14 cellular contexts compared by ENCODE assay signal in genomic region chr7:76997381-76998262, GRCh38. TPM values are rescaled to one million over a fixed set of nuclear protein-coding genes. Genes with fewer than 3 reads are reported as not detected.
A peak's percentile ranks its signal among the peaks of the same experiment; 100 is the strongest.
DNase-seq lines count a peak whose midpoint lies in the region; ATAC-seq, FAIRE-seq and TF ChIP-seq lines count a peak whose summit lies in the region.
"Had no signal": no experiment of that assay in that cellular context is flagged by ENCODE, and none has a peak within 500 bp of the region (broad histone marks: within the 10 kb centered on the region; RNA-seq: fewer than 3 reads in every experiment).

No MANE protein-coding gene starts in this region.

- no peak overlapping the region for H3K4me3 Mint-ChIP-seq in activated T-helper 2 cell treated with anti-CD3 and anti-CD28 coated beads, Interferon-gamma antibody, Interleukin-2, Interleukin-4, amounts not matched to agents 10 μg/mL and 5 μg/mL and 100 μg/mL, durations not matched to agents 14 hours and 24 hours and 36 hours (ENCODE audit: low read depth)
- H3K4me3 Mint-ChIP-seq: neural progenitor cell had no signal

- no peaks in the 10 kb centered on the region for H3K4me1 ChIP-seq in heart left ventricle
- no peaks in the 10 kb centered on the region for H3K4me1 ChIP-seq in kidney (ENCODE audit: control insufficient read depth in 1 of 2, insufficient read depth in 1 of 2, low read depth in 1 of 2, low read length in 2 of 2)
- H3K4me1 ChIP-seq: neural progenitor cell had no signal

- peak overlapping the region; percentile 7 for H3K27ac Mint-ChIP-seq in activated T-helper 2 cell treated with anti-CD3 and anti-CD28 coated beads, Interferon-gamma antibody, Interleukin-2, Interleukin-4, amounts not matched to agents 10 μg/mL and 5 μg/mL and 100 μg/mL, durations not matched to agents 14 hours and 24 hours and 36 hours
- H3K27ac Mint-ChIP-seq: neural progenitor cell had no signal

- intact Hi-C loops in heart left ventricle (cut with DNase I) (loop anchor here in 3 of 10 donors (10.0 kb wide), 1 partner anchor 493 kb away; no protein-coding TSS in a partner anchor), Right ventricle myocardium superior (cut with DNase I) (no loop called here), kidney (cut with DNase I) (no loop called here)
- intact Hi-C loops in activated T-helper 2 cell treated with anti-CD3 and anti-CD28 coated beads, Interferon-gamma antibody, Interleukin-2, Interleukin-4, amounts not matched to agents 10 μg/mL and 5 μg/mL and 100 μg/mL, durations not matched to agents 14 hours and 24 hours and 36 hours (cut with micrococcal nuclease): no loop called here

- TF ChIP-seq CTCF in heart left ventricle (IDR thresholded peaks at IDR 0.05) (no peak), kidney (IDR thresholded peaks at IDR 0.05; ENCODE audit: borderline replicate concordance, extremely low read depth, insufficient read depth) (no peak)

- TF ChIP-seq POLR2A in heart left ventricle (IDR thresholded peaks at IDR 0.05): no peak

- WGBS in heart left ventricle, 4 donors: 76 to 83% (median 80%) methylated on average over 4 of the region's 4 CpGs

- no peak overlapping the region for H3K9ac ChIP-seq in kidney (ENCODE audit: low read length in 2 of 2)
- H3K9ac ChIP-seq: neural progenitor cell had no signal

- peak in 1 of 5 donors; percentile 40 for DNase-seq in heart left ventricle
- DNase-seq in Right ventricle myocardium superior: no peak
- DNase-seq in activated T-helper 2 cell treated with anti-CD3 and anti-CD28 coated beads, Interferon-gamma antibody, Interleukin-2, Interleukin-4, amounts not matched to agents 10 μg/mL and 5 μg/mL and 100 μg/mL, durations not matched to agents 14 hours and 24 hours and 36 hours (ENCODE audit: low spot score): no peak
- peak; percentile 64 for DNase-seq in kidney
- no peak for DNase-seq in activated gamma-delta T cell treated with Interleukin-2 at 50 U/mL for 16 hours
- DNase-seq in HUDEP-2 (lab: John Stamatoyannopoulos, UW; ENCODE audit: unreplicated experiment in 76 of 76): no peak
- DNase-seq: C1 segment of cervical spinal cord, NCI-H2029 treated with DMSO at 0.1 percent for 48 hours had no signal

- H3K27me3 Mint-ChIP-seq in activated T-helper 2 cell treated with anti-CD3 and anti-CD28 coated beads, Interferon-gamma antibody, Interleukin-2, Interleukin-4, amounts not matched to agents 10 μg/mL and 5 μg/mL and 100 μg/mL, durations not matched to agents 14 hours and 24 hours and 36 hours (ENCODE audit: low read depth): no peaks in the 10 kb centered on the region

- peaks cover 0 to 13% (median 0%) of the 10 kb centered on the region in 9 donors for H3K36me3 ChIP-seq in heart left ventricle
- H3K36me3 ChIP-seq in kidney (ENCODE audit: control insufficient read depth in 1 of 2, insufficient read depth in 2 of 2, low read length in 2 of 2): no peaks in the 10 kb centered on the region
- H3K36me3 ChIP-seq: neural progenitor cell had no signal

- ATAC-seq in heart left ventricle (peak; percentile 16 to 33 (median 23)), Right ventricle myocardium superior (ENCODE audit: poor library complexity) (no peak), GM19463 (IDR thresholded peaks at IDR 0.05; ENCODE audit: unreplicated experiment) (no peak), GM21619 (IDR thresholded peaks at IDR 0.05; ENCODE audit: unreplicated experiment) (no peak)

- H3K4me1 Mint-ChIP-seq in activated T-helper 2 cell treated with anti-CD3 and anti-CD28 coated beads, Interferon-gamma antibody, Interleukin-2, Interleukin-4, amounts not matched to agents 10 μg/mL and 5 μg/mL and 100 μg/mL, durations not matched to agents 14 hours and 24 hours and 36 hours (ENCODE audit: low read depth): no peaks in the 10 kb centered on the region
- H3K4me1 Mint-ChIP-seq: neural progenitor cell had no signal

- no peak for FAIRE-seq in kidney (lab: Jason Lieb, UNC)
- FAIRE-seq: islet of Langerhans had no signal

- H3K9me3 Mint-ChIP-seq in activated T-helper 2 cell treated with anti-CD3 and anti-CD28 coated beads, Interferon-gamma antibody, Interleukin-2, Interleukin-4, amounts not matched to agents 10 μg/mL and 5 μg/mL and 100 μg/mL, durations not matched to agents 14 hours and 24 hours and 36 hours: no peaks in the 10 kb centered on the region
- H3K9me3 Mint-ChIP-seq: neural progenitor cell had no signal

- no peaks in the 10 kb centered on the region for H3K36me3 Mint-ChIP-seq in activated T-helper 2 cell treated with anti-CD3 and anti-CD28 coated beads, Interferon-gamma antibody, Interleukin-2, Interleukin-4, amounts not matched to agents 10 μg/mL and 5 μg/mL and 100 μg/mL, durations not matched to agents 14 hours and 24 hours and 36 hours (ENCODE audit: low read depth)
- H3K36me3 Mint-ChIP-seq: neural progenitor cell had no signal

- no peaks in the 10 kb centered on the region for H3K27me3 ChIP-seq in heart left ventricle
- H3K27me3 ChIP-seq: neural progenitor cell had no signal

- H3K27ac ChIP-seq in heart left ventricle (no peak overlapping the region), kidney (ENCODE audit: low read depth in 2 of 2, low read length in 2 of 2) (no peak overlapping the region)
- H3K27ac ChIP-seq: neural progenitor cell had no signal

- H3K4me3 ChIP-seq in heart left ventricle (no peak overlapping the region), kidney (ENCODE audit: low read length in 2 of 2) (no peak overlapping the region)
- H3K4me3 ChIP-seq: neural progenitor cell had no signal

- H3K9me3 ChIP-seq in heart left ventricle (no peaks in the 10 kb centered on the region), kidney (ENCODE audit: control insufficient read depth in 1 of 2, low read length in 2 of 2) (no peaks in the 10 kb centered on the region)

RNA-seq across cellular contexts. Expression of gene SPDYE17, which starts 34.5 kb away (rescaled TPM):
- total RNA-seq in heart left ventricle (not detected), Right ventricle myocardium superior (not detected), kidney (not detected)
- polyA plus RNA-seq in heart left ventricle (not detected), kidney (ENCODE audit: insufficient read depth, low read depth, low replicate concordance) (not detected)
- not detected in 2 replicates for total RNA-seq in activated T-helper 2 cell treated with anti-CD3 and anti-CD28 coated beads, Interferon-gamma antibody, Interleukin-2, Interleukin-4, amounts not matched to agents 10 μg/mL and 5 μg/mL and 100 μg/mL, durations not matched to agents 14 hours and 24 hours and 36 hours
- total RNA-seq: T-helper 1 cell treated with Interleukin-12 subunit alpha and Interleukin-12 subunit beta and Interleukin-4 antibody, amounts not matched to agents 30 ng/mL and 1 ng/mL, for 36 hours had no signal
- polyA plus RNA-seq: esophagus had no signal

Comparison
In these comparisons a context has a peak if more than half of its experiments do, and no peak if none do; other contexts are left out.
1. ATAC-seq: peak in heart left ventricle (4 of 4); none in Right ventricle myocardium superior (single experiment), GM19463 (single experiment) and GM21619 (single experiment).